Comparison of ENCODE assay signal across 25 cellular contexts in the genomic region with DNA sequence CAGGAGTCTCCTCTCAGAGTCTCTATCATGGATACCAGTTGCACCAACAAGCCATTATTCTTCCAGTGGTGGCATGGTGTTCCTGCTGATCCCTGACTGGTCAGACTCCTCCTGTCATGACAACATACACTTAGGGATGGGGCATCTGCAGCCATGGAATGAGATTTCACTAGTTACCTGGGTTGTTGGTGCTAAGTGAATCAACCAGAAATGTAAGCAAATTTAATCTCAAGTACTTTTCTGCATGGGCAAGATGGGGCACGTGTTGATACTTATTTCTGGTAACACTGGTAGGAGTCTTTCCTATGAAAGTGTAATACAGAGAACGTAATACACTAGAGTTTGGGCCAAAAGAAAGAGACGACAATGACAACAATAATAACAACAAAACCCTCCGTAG.
"Had no signal": no experiment of that assay in that cellular context is flagged by ENCODE, and none has a peak within 500 bp of the region (broad histone marks: within the 10 kb centered on the region; RNA-seq: fewer than 3 reads in every experiment).

No MANE protein-coding gene starts in this region.

- H3K36me3 Mint-ChIP-seq: memory B cell had no signal

- H3K36me3 ChIP-seq: adrenal gland, breast epithelium, esophagus muscularis mucosa, heart right ventricle, ovary, right lobe of liver, upper lobe of left lung had no signal

- H3K4me3 Mint-ChIP-seq: activated CD8-positive, alpha-beta memory T cell treated with anti-CD3 and anti-CD28 coated beads, Interleukin-2, amount 10 ng/mL, durations not matched to agents 7 days and 5 days; activated naive CD4-positive, alpha-beta T cell treated with anti-CD3 and anti-CD28 coated beads for 36 hours; memory B cell had no signal

- DNase-seq: activated CD4-positive, CD25-positive, alpha-beta regulatory T cell treated with anti-CD3 and anti-CD28 coated beads, Interleukin-2, amount 50 U/mL, for 72 hours; activated CD8-positive, alpha-beta memory T cell treated with anti-CD3 and anti-CD28 coated beads, Interleukin-2, amount 10 ng/mL, durations not matched to agents 7 days and 5 days; activated naive CD4-positive, alpha-beta T cell treated with anti-CD3 and anti-CD28 coated beads for 36 hours; adrenal gland; cerebellar nuclear complex; cortex of kidney; heart right ventricle; immature natural killer cell; left ventricle myocardium superior; mucosa of descending colon; naive thymus-derived CD4-positive, alpha-beta T cell; ovary; right lobe of liver; small intestine; stimulated activated CD4-positive, alpha-beta T cell treated with anti-CD3 and anti-CD28 coated beads, Interleukin-15, amount 100 ng/mL, for 24 hours; stimulated activated CD4-positive, alpha-beta T cell treated with anti-CD3 and anti-CD28 coated beads, Interleukin-2, amount 100 ng/mL, for 48 hours; SW 1271; T-helper 2 cell; testis; upper lobe of left lung had no signal

- H3K9me3 ChIP-seq: adrenal gland, breast epithelium, esophagus muscularis mucosa, mucosa of descending colon, ovary, right lobe of liver, testis, upper lobe of left lung had no signal

- H3K4me3 ChIP-seq: adrenal gland, esophagus muscularis mucosa, heart right ventricle, mucosa of descending colon, ovary, right lobe of liver, testis, upper lobe of left lung had no signal

- H3K27ac ChIP-seq: adrenal gland, breast epithelium, esophagus muscularis mucosa, heart right ventricle, ovary, right lobe of liver, testis, upper lobe of left lung, VCaP had no signal

- H3K27me3 ChIP-seq: adrenal gland, breast epithelium, esophagus muscularis mucosa, heart right ventricle, ovary, right lobe of liver, testis, upper lobe of left lung had no signal

- H3K27ac Mint-ChIP-seq: activated CD8-positive, alpha-beta memory T cell treated with anti-CD3 and anti-CD28 coated beads, Interleukin-2, amount 10 ng/mL, durations not matched to agents 7 days and 5 days; activated naive CD4-positive, alpha-beta T cell treated with anti-CD3 and anti-CD28 coated beads for 36 hours; memory B cell had no signal

- H3K9me3 Mint-ChIP-seq: activated T-helper 17 cell treated with anti-CD3 and anti-CD28 coated beads, Interleukin-2, amount 50 U/mL, for 72 hours had no signal

- H3K4me1 ChIP-seq: breast epithelium, right lobe of liver had no signal

- ATAC-seq: activated CD8-positive, alpha-beta memory T cell treated with anti-CD3 and anti-CD28 coated beads, Interleukin-2, amount 10 ng/mL, durations not matched to agents 7 days and 5 days; activated T-helper 17 cell treated with anti-CD3 and anti-CD28 coated beads, Interleukin-2, amount 50 U/mL, for 72 hours; heart right ventricle; left ventricle myocardium superior; mucosa of descending colon; naive thymus-derived CD4-positive, alpha-beta T cell; right lobe of liver had no signal

- H3K27me3 Mint-ChIP-seq: activated CD8-positive, alpha-beta memory T cell treated with anti-CD3 and anti-CD28 coated beads, Interleukin-2, amount 10 ng/mL, durations not matched to agents 7 days and 5 days; activated T-helper 17 cell treated with anti-CD3 and anti-CD28 coated beads, Interleukin-2, amount 50 U/mL, for 72 hours; memory B cell; naive thymus-derived CD4-positive, alpha-beta T cell had no signal
